ENCODE assay signal across 2 cellular contexts in genomic region chr5:8693341-8693844, GRCh38.
TF ChIP-seq lines count a peak whose summit lies in the region.

No MANE protein-coding gene starts in this region.

TF ChIP-seq in IMR-90, 13 proteins besides CTCF, POLR2A, EP300 and RAD21 (continued from another document):
- TF ChIP-seq NFE2L2 (IDR thresholded peaks at IDR 0.05; ENCODE audit: low read depth, low read length) (no peak), MAFK (IDR thresholded peaks at IDR 0.05; ENCODE audit: low read depth, low read length) (peak; percentile 91)

TF ChIP-seq in K562, 482 proteins besides CTCF, POLR2A, EP300 and RAD21 (continued from another document):
- TF ChIP-seq ETV5 (CRISPR knock-in tag; IDR thresholded peaks at IDR 0.05; ENCODE audit: low read depth): no peak
- TF ChIP-seq ZNF324 (CRISPR knock-in tag; IDR thresholded peaks at IDR 0.05): no peak
- no peak for TF ChIP-seq NCOA1 (IDR thresholded peaks at IDR 0.05; ENCODE audit: low read depth)
- TF ChIP-seq ZNF431 (CRISPR knock-in tag; IDR thresholded peaks at IDR 0.05): no peak
- no peak for TF ChIP-seq RBFOX2 (IDR thresholded peaks at IDR 0.05; ENCODE audit: low read depth, low read length)
- TF ChIP-seq MAFG (tag; conservative IDR thresholded peaks at IDR 0.05): 0 out of 2 replicates have a peak, but pooled peaks have one; percentile 9
- TF ChIP-seq PTTG1 (tag; IDR thresholded peaks at IDR 0.05; ENCODE audit: low read depth): no peak
- TF ChIP-seq ZNF316 (IDR thresholded peaks at IDR 0.05): peak; percentile 32; the same call in 1 of the 2 replicates
